9 cellular contexts compared by ENCODE assay signal in genomic region chr2:64179582-64180321, GRCh38. TPM values are rescaled to one million over a fixed set of nuclear protein-coding genes. Genes with fewer than 3 reads are reported as not detected.
A peak's percentile ranks its signal among the peaks of the same experiment; 100 is the strongest.
DNase-seq lines count a peak whose midpoint lies in the region; ATAC-seq and TF ChIP-seq lines count a peak whose summit lies in the region.
"Had no signal": no experiment of that assay in that cellular context is flagged by ENCODE, and none has a peak within 500 bp of the region (broad histone marks: within the 10 kb centered on the region; RNA-seq: fewer than 3 reads in every experiment).

No MANE protein-coding gene starts in this region.

- intact Hi-C loops in sciatic nerve (cut with DNase I) (no loop called here), posterior vena cava (cut with DNase I) (no loop called here)

- POLR2A ChIA-PET in HEK293T (lab: Yijun Ruan, JAX), result no interaction called here

- DNase-seq in NCI-H69 (lab: John Stamatoyannopoulos, UW), result peak; percentile 6
- no peak for DNase-seq in sciatic nerve (ENCODE audit: low spot score)
- no peak for DNase-seq in stimulated activated CD4-positive, alpha-beta T cell treated with anti-CD3 and anti-CD28 coated beads, Interleukin-12 subunit alpha, Interleukin-12 subunit beta, amount 100 ng/mL, for 4 hours
- DNase-seq in HEK293T (ENCODE audit: extremely low spot score), result no peak
- no peak for DNase-seq in posterior vena cava (ENCODE audit: low spot score)
- DNase-seq: activated T-cell treated with anti-CD3 and anti-CD28 coated beads, Interleukin-2, amount 50 U/mL, for 48 hours had no signal

- peak; percentile 68 for ATAC-seq in GM19324 (IDR thresholded peaks at IDR 0.05; ENCODE audit: low FRiP score, unreplicated experiment)
- peak; percentile 78 for ATAC-seq in HG02763 (IDR thresholded peaks at IDR 0.05; ENCODE audit: unreplicated experiment)
- ATAC-seq in sciatic nerve, result peak; percentile 39
- ATAC-seq: Right ventricle myocardium inferior had no signal

- CTCF ChIA-PET in HEK293T (lab: Yijun Ruan, JAX), result interaction anchor here (0.6 kb wide), 1 partner anchor 81 kb away, joined by 4 read pairs; no protein-coding TSS in a partner anchor

TF ChIP-seq in HEK293T, 16 proteins besides CTCF, POLR2A, EP300 and RAD21:
- TF ChIP-seq HDGF (IDR thresholded peaks at IDR 0.05; ENCODE audit: borderline replicate concordance) (no peak), SP1 (IDR thresholded peaks at IDR 0.05) (no peak), ARNT (IDR thresholded peaks at IDR 0.05) (no peak), CTBP1 (IDR thresholded peaks at IDR 0.05; ENCODE audit: borderline replicate concordance) (no peak), SUZ12 (IDR thresholded peaks at IDR 0.05) (no peak), FOXA1 (IDR thresholded peaks at IDR 0.05) (no peak), NFRKB (IDR thresholded peaks at IDR 0.05) (no peak), ZNF384 (IDR thresholded peaks at IDR 0.05) (no peak), PKNOX1 (IDR thresholded peaks at IDR 0.05) (no peak), BHLHE40 (IDR thresholded peaks at IDR 0.05; ENCODE audit: borderline replicate concordance) (no peak), L3MBTL2 (conservative IDR thresholded peaks at IDR 0.05) (no peak), LEF1 (IDR thresholded peaks at IDR 0.05; ENCODE audit: borderline replicate concordance) (no peak), FOXK2 (IDR thresholded peaks at IDR 0.05) (no peak), TARDBP (IDR thresholded peaks at IDR 0.05) (no peak), FOXM1 (IDR thresholded peaks at IDR 0.05; ENCODE audit: borderline replicate concordance) (no peak), ELF4 (IDR thresholded peaks at IDR 0.05) (no peak)

RNA-seq across cellular contexts. Expression of gene PELI1, which starts 35.5 kb away (rescaled TPM):
- total RNA-seq in sciatic nerve, result 50.7 TPM
- total RNA-seq in posterior vena cava, result 10 to 100 TPM; 29.2 to 29.7 TPM
